13 cellular contexts compared by ENCODE assay signal in the genomic region with DNA sequence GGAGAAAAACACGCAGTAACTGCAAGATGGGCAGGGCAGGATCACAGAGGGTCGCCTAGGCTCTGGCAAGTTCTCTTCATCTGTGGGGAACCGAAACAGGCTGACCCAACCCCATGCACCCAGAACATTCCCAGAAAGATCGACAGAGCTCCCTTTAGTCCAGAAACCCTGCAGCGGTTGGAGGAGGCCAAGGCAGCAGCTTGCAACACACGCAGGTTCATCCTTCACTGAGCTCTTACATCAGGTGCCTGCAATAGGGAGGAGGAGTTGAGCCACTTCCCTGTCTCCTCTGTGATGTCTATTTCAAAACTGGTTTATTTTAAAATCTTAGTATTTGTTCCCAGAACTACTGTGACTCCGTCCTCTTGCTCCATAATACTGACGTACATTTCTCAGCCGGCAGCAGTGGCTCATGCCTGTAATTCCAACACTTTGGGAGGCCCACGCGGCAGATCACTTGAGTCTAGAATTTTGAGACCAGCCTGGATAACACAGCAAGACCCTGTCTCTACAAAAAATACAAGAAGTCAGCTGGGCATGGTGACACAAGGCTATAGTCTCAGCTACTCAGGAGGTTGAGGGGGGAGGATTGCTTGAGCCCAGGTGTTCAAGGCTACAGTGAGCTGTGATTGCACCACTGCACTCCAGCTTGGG. TPM values are rescaled to one million over a fixed set of nuclear protein-coding genes. Genes with fewer than 3 reads are reported as not detected.
DNase-seq lines count a peak whose midpoint lies in the region; ATAC-seq and TF ChIP-seq lines count a peak whose summit lies in the region.
"Had no signal": no experiment of that assay in that cellular context is flagged by ENCODE, and none has a peak within 500 bp of the region (broad histone marks: within the 10 kb centered on the region; RNA-seq: fewer than 3 reads in every experiment).

No MANE protein-coding gene starts in this region.

- no peaks in the 10 kb centered on the region for H3K36me3 ChIP-seq in spleen

- whole genome bisulfite sequencing in adipose tissue, 3 donors: 43 to 80% (median 48%) methylated on average over 11 of the region's 11 CpGs
- 37 to 70% (median 51%) methylated on average over 11 of the region's 11 CpGs for WGBS in spleen, 5 donors

- peaks cover 0 to 10% (median 6%) of the 10 kb centered on the region in 8 donors for H3K9me3 ChIP-seq in spleen

- TF ChIP-seq CTCF in spleen (IDR thresholded peaks at IDR 0.05 in 8 of 11, conservative IDR thresholded peaks at IDR 0.05 in 3 of 11): peak in 1 of 11 experiments; percentile 25

- H3K27me3 ChIP-seq in layer of hippocampus (ENCODE audit: control insufficient read depth, insufficient read depth, low read length) (no peaks in the 10 kb centered on the region), spleen (replicated peaks in 1 of 7) (no peaks in the 10 kb centered on the region)

- no peak for ATAC-seq in HG03442 (IDR thresholded peaks at IDR 0.05; ENCODE audit: unreplicated experiment)

- peak in 1 of 3 donors; percentile 10 for TF ChIP-seq POLR2A in spleen (IDR thresholded peaks at IDR 0.05)

- peak overlapping the region in 1 of 8 donors; percentile 68 for H3K4me3 ChIP-seq in spleen

- intact Hi-C loops in spleen (cut with DNase I; ENCODE audit: low total_unique reads): no loop called here

- H3K4me1 ChIP-seq in spleen: peaks cover 0 to 71% (median 40%) of the 10 kb centered on the region in 6 donors

- DNase-seq in GM04503 (ENCODE audit: low read depth) (peak; percentile 25), spleen (peak; percentile 85), T1000 (lab: John Stamatoyannopoulos, UW) (no peak), NCI-H82 (lab: John Stamatoyannopoulos, UW) (no peak), activated gamma-delta T cell (lab: John Stamatoyannopoulos, UW) (no peak)
- DNase-seq: SHP77; stimulated activated CD4-positive, alpha-beta T cell treated with anti-CD3 and anti-CD28 coated beads, Interleukin-2, amount 100 ng/mL, for 24 hours had no signal

- peak overlapping the region; percentile 97 for H3K27ac ChIP-seq in adipose tissue (ENCODE audit: low read depth, low read length)
- peak overlapping the region; percentile 65 for H3K27ac ChIP-seq in layer of hippocampus (ENCODE audit: low read depth, low read length)
- H3K27ac ChIP-seq in spleen: peak overlapping the region in 7 of 8 donors; percentile 91 to 97 (median 93)

RNA-seq across cellular contexts. Expression of a gene that starts 11.5 kb away (rescaled TPM):
- polyA plus RNA-seq in adipose tissue (10 to 100 TPM in 1 of 3 donors, 1 to 10 TPM in 2; 5.6 to 59.0 (median 7.0) TPM), spleen (10 to 100 TPM in 2 of 3 donors, 1 to 10 TPM in 1; 6.2 to 67.0 (median 38.6) TPM)
- 100 to 1,000 TPM in 4 of 7 donors, 10 to 100 TPM in 3; 63.5 to 576 (median 167) TPM for total RNA-seq in spleen

RNA-seq across cellular contexts. Expression of a gene that starts 13.9 kb away (rescaled TPM):
- polyA plus RNA-seq in adipose tissue: under 1 TPM in 2 of 3 donors, not detected in 1; 0.10 to 0.67 TPM
- total RNA-seq in spleen: under 1 TPM in 5 of 7 donors, not detected in 2; 0.30 to 0.76 (median 0.60) TPM
- polyA plus RNA-seq in spleen: 1 to 10 TPM in 1 of 3 donors, under 1 TPM in 2; 0.57 to 1.1 (median 0.99) TPM
- total RNA-seq: dermis microvascular lymphatic vessel endothelial cell, M059J had no signal
- polyA plus RNA-seq: keratinocyte had no signal

RNA-seq across cellular contexts. Expression of a gene that starts 29.1 kb away (rescaled TPM):
- 100 to 1,000 TPM in 2 of 3 donors, 10 to 100 TPM in 1; 72.0 to 134 (median 132) TPM for polyA plus RNA-seq in adipose tissue
- 100 to 1,000 TPM; 114 to 184 (median 163) TPM for total RNA-seq in spleen
- 100 to 1,000 TPM in 1 of 3 donors, 10 to 100 TPM in 2; 65.6 to 114 (median 72.4) TPM for polyA plus RNA-seq in spleen

RNA-seq across cellular contexts. Expression of a gene that starts 48.4 kb away (rescaled TPM):
- polyA plus RNA-seq in adipose tissue (1 to 10 TPM in 1 of 3 donors, under 1 TPM in 1, not detected in 1; 0.15 to 9.2 TPM), spleen (under 1 TPM; 0.04 to 0.19 (median 0.06) TPM)
- total RNA-seq in spleen: under 1 TPM in 3 of 7 donors, not detected in 4; 0.17 to 0.72 (median 0.38) TPM
- total RNA-seq: dermis microvascular lymphatic vessel endothelial cell, M059J had no signal
- polyA plus RNA-seq: keratinocyte had no signal

Comparison
In these comparisons a context has a peak if more than half of its experiments do, and no peak if none do; other contexts are left out.
1. DNase-seq: peak in GM04503 (single experiment) and spleen (single experiment); none in T1000 (single experiment), NCI-H82 (single experiment) and activated gamma-delta T cell (single experiment).
2. Peak in every context shown above with its lines, with median percentiles within 50 percentile points of each other: H3K27ac ChIP-seq.